ENCODE assay signal across 39 cellular contexts in the genomic region with DNA sequence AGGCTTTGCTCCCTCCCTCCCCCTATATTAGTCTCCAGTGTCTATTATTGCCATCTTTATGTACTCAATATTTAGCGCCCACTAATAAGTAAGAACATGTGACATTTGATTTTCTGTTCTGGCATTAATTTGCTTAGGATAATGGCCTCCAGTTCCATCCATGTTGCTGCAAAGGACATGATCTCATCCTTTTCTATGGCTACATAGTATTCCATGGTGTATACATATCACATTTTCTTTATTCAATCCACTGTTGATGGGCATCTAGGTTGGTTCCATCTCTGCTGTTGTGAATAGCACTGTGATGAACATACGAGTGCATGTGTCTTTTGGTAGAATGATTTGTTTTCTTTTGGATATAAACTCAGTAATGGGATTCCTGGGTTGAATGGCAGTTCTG.
"Had no signal": no experiment of that assay in that cellular context is flagged by ENCODE, and none has a peak within 500 bp of the region (broad histone marks: within the 10 kb centered on the region; RNA-seq: fewer than 3 reads in every experiment).

No MANE protein-coding gene starts in this region.

- H3K27me3 Mint-ChIP-seq: activated naive CD4-positive, alpha-beta T cell treated with anti-CD3 and anti-CD28 coated beads, Interleukin-2, amount 10 ng/mL, durations not matched to agents 7 days and 5 days; activated naive CD8-positive, alpha-beta T cell treated with anti-CD3 and anti-CD28 coated beads, Interleukin-2, amount 10 ng/mL, durations not matched to agents 7 days and 5 days; activated naive CD8-positive, alpha-beta T cell treated with anti-CD3 and anti-CD28 coated beads, Interleukin-2, amount 50 U/mL, for 24 hours had no signal

- ATAC-seq: activated naive CD4-positive, alpha-beta T cell treated with anti-CD3 and anti-CD28 coated beads, Interleukin-2, amount 50 U/mL, for 72 hours; activated naive CD8-positive, alpha-beta T cell treated with anti-CD3 and anti-CD28 coated beads, Interleukin-2, amount 50 U/mL, for 24 hours; activated T-cell treated with anti-CD3 and anti-CD28 coated beads, Interleukin-2, amount 50 U/mL, for 4 hours; activated T-cell treated with anti-CD3 and anti-CD28 coated beads, Interleukin-2, amount 50 U/mL, for 72 hours; activated T-helper 17 cell treated with anti-CD3 and anti-CD28 coated beads, Interleukin-2, amount 50 U/mL, for 72 hours; body of pancreas had no signal

- H3K27me3 ChIP-seq: adrenal gland, ascending aorta, body of pancreas, brain microvascular endothelial cell, breast epithelium, cardiac muscle cell had no signal

- H3K4me1 Mint-ChIP-seq: activated naive CD4-positive, alpha-beta T cell treated with anti-CD3 and anti-CD28 coated beads, Interleukin-2, amount 10 ng/mL, durations not matched to agents 7 days and 5 days; activated naive CD4-positive, alpha-beta T cell treated with anti-CD3 and anti-CD28 coated beads, Interleukin-2, amount 50 U/mL, for 24 hours; activated naive CD8-positive, alpha-beta T cell treated with anti-CD3 and anti-CD28 coated beads for 36 hours; activated naive CD8-positive, alpha-beta T cell treated with anti-CD3 and anti-CD28 coated beads, Interleukin-2, amount 10 ng/mL, durations not matched to agents 7 days and 5 days; activated naive CD8-positive, alpha-beta T cell treated with anti-CD3 and anti-CD28 coated beads, Interleukin-2, amount 50 U/mL, for 24 hours; activated T-helper 17 cell treated with anti-CD3 and anti-CD28 coated beads, Interleukin-2, amount 50 U/mL, for 72 hours; brain; central memory CD8-positive, alpha-beta T cell had no signal

- FAIRE-seq: astrocyte, bronchial epithelial cell had no signal

- H3K9me3 Mint-ChIP-seq: activated naive CD4-positive, alpha-beta T cell treated with anti-CD3 and anti-CD28 coated beads, Interleukin-2, amount 10 ng/mL, durations not matched to agents 7 days and 5 days; activated naive CD4-positive, alpha-beta T cell treated with anti-CD3 and anti-CD28 coated beads, Interleukin-2, amount 50 U/mL, for 24 hours; activated T-cell treated with anti-CD3 and anti-CD28 coated beads, Interleukin-2, amount 50 U/mL, for 24 hours; activated T-helper 17 cell treated with anti-CD3 and anti-CD28 coated beads, Interleukin-2, amount 50 U/mL, for 72 hours; central memory CD8-positive, alpha-beta T cell had no signal

- H3K9me3 ChIP-seq: adrenal gland, ascending aorta, body of pancreas, breast epithelium had no signal

- H3K4me3 ChIP-seq: adrenal gland, ascending aorta, body of pancreas, breast epithelium, cardiac muscle cell had no signal

- H3K36me3 Mint-ChIP-seq: activated naive CD4-positive, alpha-beta T cell treated with anti-CD3 and anti-CD28 coated beads, Interleukin-2, amount 10 ng/mL, durations not matched to agents 7 days and 5 days; activated naive CD4-positive, alpha-beta T cell treated with anti-CD3 and anti-CD28 coated beads, Interleukin-2, amount 50 U/mL, for 24 hours; activated naive CD4-positive, alpha-beta T cell treated with anti-CD3 and anti-CD28 coated beads, Interleukin-2, amount 50 U/mL, for 72 hours; activated naive CD8-positive, alpha-beta T cell treated with anti-CD3 and anti-CD28 coated beads for 36 hours; activated naive CD8-positive, alpha-beta T cell treated with anti-CD3 and anti-CD28 coated beads, Interleukin-2, amount 10 ng/mL, durations not matched to agents 7 days and 5 days; brain had no signal

- H3K4me1 ChIP-seq: ascending aorta, body of pancreas, breast epithelium had no signal

- DNase-seq: activated effector memory CD4-positive, alpha-beta T cell treated with anti-CD3 and anti-CD28 coated beads, Interleukin-2, amount 50 U/mL, for 16 hours; activated effector memory CD4-positive, alpha-beta T cell treated with Interleukin-2 at 50 U/mL for 16 hours; activated gamma-delta T cell; activated gamma-delta T cell treated with Interleukin-2 at 50 U/mL for 16 hours; activated naive CD4-positive, alpha-beta T cell; activated naive CD4-positive, alpha-beta T cell treated with anti-CD3 and anti-CD28 coated beads for 36 hours; activated naive CD4-positive, alpha-beta T cell treated with anti-CD3 and anti-CD28 coated beads, Interleukin-2, amount 10 ng/mL, durations not matched to agents 7 days and 5 days; activated naive CD4-positive, alpha-beta T cell treated with anti-CD3 and anti-CD28 coated beads, Interleukin-2, amount 50 U/mL, for 16 hours; activated naive CD4-positive, alpha-beta T cell treated with Interleukin-2 at 50 U/mL for 16 hours; activated naive CD8-positive, alpha-beta T cell treated with anti-CD3 and anti-CD28 coated beads for 36 hours; activated naive CD8-positive, alpha-beta T cell treated with anti-CD3 and anti-CD28 coated beads, Interleukin-2, amount 10 ng/mL, durations not matched to agents 7 days and 5 days; activated naive CD8-positive, alpha-beta T cell treated with anti-CD3 and anti-CD28 coated beads, Interleukin-2, amount 50 U/mL, for 24 hours; activated T-cell treated with anti-CD3 and anti-CD28 coated beads, Interleukin-2, amount 50 U/mL, for 24 hours; activated T-cell treated with anti-CD3 and anti-CD28 coated beads, Interleukin-2, amount 50 U/mL, for 4 hours; activated T-cell treated with anti-CD3 and anti-CD28 coated beads, Interleukin-2, amount 50 U/mL, for 48 hours; activated T-cell treated with anti-CD3 and anti-CD28 coated beads, Interleukin-2, amount 50 U/mL, for 72 hours; amniotic stem cell; amygdala; anterior cingulate cortex; aorta; body of pancreas; brain microvascular endothelial cell; caudate nucleus; central memory CD4-positive, alpha-beta T cell; cerebellar nuclear complex had no signal

- H3K4me3 Mint-ChIP-seq: activated naive CD4-positive, alpha-beta T cell treated with anti-CD3 and anti-CD28 coated beads for 36 hours; activated naive CD4-positive, alpha-beta T cell treated with anti-CD3 and anti-CD28 coated beads, Interleukin-2, amount 10 ng/mL, durations not matched to agents 7 days and 5 days; activated naive CD4-positive, alpha-beta T cell treated with anti-CD3 and anti-CD28 coated beads, Interleukin-2, amount 50 U/mL, for 24 hours; activated naive CD8-positive, alpha-beta T cell; activated naive CD8-positive, alpha-beta T cell treated with anti-CD3 and anti-CD28 coated beads for 36 hours; activated naive CD8-positive, alpha-beta T cell treated with anti-CD3 and anti-CD28 coated beads, Interleukin-2, amount 10 ng/mL, durations not matched to agents 7 days and 5 days; activated naive CD8-positive, alpha-beta T cell treated with anti-CD3 and anti-CD28 coated beads, Interleukin-2, amount 50 U/mL, for 24 hours; activated T-cell treated with anti-CD3 and anti-CD28 coated beads, Interleukin-2, amount 50 U/mL, for 24 hours; activated T-cell treated with anti-CD3 and anti-CD28 coated beads, Interleukin-2, amount 50 U/mL, for 4 hours; activated T-cell treated with anti-CD3 and anti-CD28 coated beads, Interleukin-2, amount 50 U/mL, for 72 hours; activated T-helper 1 cell treated with anti-CD3 and anti-CD28 coated beads, Interleukin-12 subunit alpha, Interleukin-12 subunit beta, Interleukin-2, Interleukin-4 antibody, amounts not matched to agents 30 ng/mL and 10 ng/mL and 1 ng/mL, durations not matched to agents 14 hours and 24 hours and 36 hours; activated T-helper 17 cell treated with anti-CD3 and anti-CD28 coated beads, Interleukin-2, amount 50 U/mL, for 72 hours; brain; central memory CD8-positive, alpha-beta T cell had no signal

- H3K36me3 ChIP-seq: adrenal gland, ascending aorta, brain microvascular endothelial cell, breast epithelium, cardiac muscle cell had no signal

- H3K27ac ChIP-seq: adrenal gland, ascending aorta, body of pancreas, brain microvascular endothelial cell, breast epithelium, cardiac muscle cell had no signal

- H3K27ac Mint-ChIP-seq: activated naive CD4-positive, alpha-beta T cell treated with anti-CD3 and anti-CD28 coated beads for 36 hours; activated naive CD4-positive, alpha-beta T cell treated with anti-CD3 and anti-CD28 coated beads, Interleukin-2, amount 10 ng/mL, durations not matched to agents 7 days and 5 days; activated naive CD4-positive, alpha-beta T cell treated with anti-CD3 and anti-CD28 coated beads, Interleukin-2, amount 50 U/mL, for 24 hours; activated naive CD4-positive, alpha-beta T cell treated with anti-CD3 and anti-CD28 coated beads, Interleukin-2, amount 50 U/mL, for 72 hours; activated naive CD8-positive, alpha-beta T cell; activated naive CD8-positive, alpha-beta T cell treated with anti-CD3 and anti-CD28 coated beads for 36 hours; activated naive CD8-positive, alpha-beta T cell treated with anti-CD3 and anti-CD28 coated beads, Interleukin-2, amount 10 ng/mL, durations not matched to agents 7 days and 5 days; activated naive CD8-positive, alpha-beta T cell treated with anti-CD3 and anti-CD28 coated beads, Interleukin-2, amount 50 U/mL, for 24 hours; activated T-cell treated with anti-CD3 and anti-CD28 coated beads, Interleukin-2, amount 50 U/mL, for 24 hours; activated T-cell treated with anti-CD3 and anti-CD28 coated beads, Interleukin-2, amount 50 U/mL, for 72 hours; activated T-helper 1 cell treated with anti-CD3 and anti-CD28 coated beads, Interleukin-12 subunit alpha, Interleukin-12 subunit beta, Interleukin-2, Interleukin-4 antibody, amounts not matched to agents 30 ng/mL and 10 ng/mL and 1 ng/mL, durations not matched to agents 14 hours and 24 hours and 36 hours; activated T-helper 17 cell treated with anti-CD3 and anti-CD28 coated beads, Interleukin-2, amount 50 U/mL, for 72 hours; activated T-helper 2 cell treated with anti-CD3 and anti-CD28 coated beads, Interferon-gamma antibody, Interleukin-2, Interleukin-4, amounts not matched to agents 10 μg/mL and 5 μg/mL and 100 μg/mL, durations not matched to agents 14 hours and 24 hours and 36 hours had no signal
